In the genomic region with DNA sequence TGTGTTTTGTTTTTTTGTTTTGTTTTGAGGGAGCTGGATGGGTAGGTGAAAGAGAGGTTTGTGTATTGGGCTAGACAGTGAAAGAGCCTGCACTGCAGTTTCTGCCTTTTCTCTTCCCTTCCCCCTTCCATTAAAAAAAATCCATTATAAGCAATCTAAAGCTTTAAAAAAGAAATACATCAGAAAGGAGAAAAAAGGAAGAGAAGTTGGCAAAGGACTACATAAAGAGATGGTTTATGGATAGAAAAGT, we compare ENCODE assay signal across 10 cellular contexts. TPM values are rescaled to one million over a fixed set of nuclear protein-coding genes. Genes with fewer than 3 reads are reported as not detected.
DNase-seq lines count a peak whose midpoint lies in the region; ATAC-seq and TF ChIP-seq lines count a peak whose summit lies in the region.
"Had no signal": no experiment of that assay in that cellular context is flagged by ENCODE, and none has a peak within 500 bp of the region (broad histone marks: within the 10 kb centered on the region; RNA-seq: fewer than 3 reads in every experiment).

No MANE protein-coding gene starts in this region.

- no peak overlapping the region for H3K9ac ChIP-seq in HCT116 (ENCODE audit: low read length)

- CTCF ChIA-PET in HCT116 (lab: Charles Lee) = no interaction called here

- peaks cover 23 to 50% of the 10 kb centered on the region in 2 experiments for H3K4me1 ChIP-seq in HCT116 (ENCODE audit: control insufficient read depth in 1 of 2, insufficient read depth in 2 of 2, low read length in 2 of 2)
- peaks cover 0 to 38% (median 29%) of the 10 kb centered on the region in 4 donors for H3K4me1 ChIP-seq in sigmoid colon
- peaks cover 4% of the 10 kb centered on the region for H3K4me1 ChIP-seq in testis

- peaks cover 19% of the 10 kb centered on the region for H3K9me3 Mint-ChIP-seq in glutamatergic neuron (ENCODE audit: unreplicated experiment)

- no peak overlapping the region for H3K27ac ChIP-seq in HCT116 (ENCODE audit: low read depth, low read length)
- H3K27ac ChIP-seq in VCaP = 0 out of 2 replicates have a peak overlapping the region, but pooled peaks have one; percentile 43
- H3K27ac ChIP-seq in sigmoid colon = peak overlapping the region; percentile 73 to 84 (median 77)
- peak overlapping the region in 1 of 2 donors; percentile 83 for H3K27ac ChIP-seq in testis

- intact Hi-C loops in HCT116 (cut with micrococcal nuclease) = loop anchor here (1.0 kb wide), 1 partner anchor 102 kb away; the partner anchor contains the start of gene POLR3E
- intact Hi-C loops in sigmoid colon (cut with DNase I) = loop anchor here (1.0 kb wide), 1 partner anchor 102 kb away; the partner anchor contains the start of gene POLR3E
- intact Hi-C loops in testis (cut with DNase I; ENCODE audit: low total_unique reads) = loop anchor here (5.0 kb wide), 1 partner anchor 102 kb away; the partner anchor contains the start of gene POLR3E

- peak overlapping the region; percentile 97 for H3K27ac Mint-ChIP-seq in glutamatergic neuron (ENCODE audit: unreplicated experiment)

- H3K79me2 ChIP-seq in HCT116 (ENCODE audit: insufficient read depth, low read length) = no peaks in the 10 kb centered on the region

- DNase-seq in HCT116 (ENCODE audit: low read depth, low spot score) = no peak
- no peak for DNase-seq in glutamatergic neuron
- DNase-seq in sigmoid colon = no peak
- DNase-seq in HCEC 1CT = no peak
- DNase-seq in testis = no peak
- DNase-seq in stimulated activated CD4-positive, alpha-beta T cell treated with anti-CD3 and anti-CD28 coated beads, Interleukin-2, amount 100 ng/mL, for 24 hours = no peak

- H3K9me3 ChIP-seq in HCT116 (ENCODE audit: control insufficient read depth in 1 of 2, insufficient read depth in 1 of 2, low read depth in 1 of 2, low read length in 2 of 2) = no peaks in the 10 kb centered on the region
- H3K9me3 ChIP-seq in sigmoid colon = no peaks in the 10 kb centered on the region
- H3K9me3 ChIP-seq in testis = no peaks in the 10 kb centered on the region

- H3K36me3 Mint-ChIP-seq in glutamatergic neuron (ENCODE audit: unreplicated experiment) = peaks cover 5% of the 10 kb centered on the region

- TF ChIP-seq POLR2A in HCT116 (IDR thresholded peaks at IDR 0.05; ENCODE audit: borderline replicate concordance, extremely low read depth, insufficient read depth, insufficient read length) (no peak), sigmoid colon (IDR thresholded peaks at IDR 0.05) (no peak), testis (IDR thresholded peaks at IDR 0.05) (no peak)

- H3K4me1 Mint-ChIP-seq in glutamatergic neuron (ENCODE audit: low read depth, unreplicated experiment) = no peaks in the 10 kb centered on the region

- no peaks in the 10 kb centered on the region for H4K20me1 ChIP-seq in HCT116 (ENCODE audit: insufficient read depth)

- peak overlapping the region; percentile 87 for H3K4me3 Mint-ChIP-seq in glutamatergic neuron (ENCODE audit: unreplicated experiment)

- peaks cover 17% of the 10 kb centered on the region for H3K27me3 Mint-ChIP-seq in glutamatergic neuron (ENCODE audit: unreplicated experiment)

- TF ChIP-seq RAD21 in HCT116 (IDR thresholded peaks at IDR 0.05; ENCODE audit: low read depth) = no peak

- no peak for TF ChIP-seq CTCF in HCT116 (IDR thresholded peaks at IDR 0.05 in 2 of 3, conservative IDR thresholded peaks at IDR 0.05 in 1 of 3; ENCODE audit: borderline replicate concordance in 1 of 3, insufficient read depth in 1 of 3, low read depth in 2 of 3, low read length in 2 of 3)
- TF ChIP-seq CTCF in VCaP (conservative IDR thresholded peaks at IDR 0.05) = no peak
- TF ChIP-seq CTCF in glutamatergic neuron (IDR thresholded peaks at IDR 0.05; ENCODE audit: partially characterized antibody, unreplicated experiment) = no peak
- no peak for TF ChIP-seq CTCF in sigmoid colon (IDR thresholded peaks at IDR 0.05)
- no peak for TF ChIP-seq CTCF in testis (IDR thresholded peaks at IDR 0.05)

- RAD21 ChIA-PET in HCT116 (lab: Charles Lee; ENCODE audit: low non-redundant PET in 1 of 2, low total read pairs in 2 of 2, uncharacterized antibody in 2 of 2, unreplicated experiment in 2 of 2) = no interaction called here

- peak overlapping the region; percentile 97 for H3K4me2 ChIP-seq in HCT116 (ENCODE audit: low read length)

- TF ChIP-seq EP300 in sigmoid colon (IDR thresholded peaks at IDR 0.05) = no peak

- no peaks in the 10 kb centered on the region for H3K9me2 ChIP-seq in HCT116 (ENCODE audit: insufficient read depth)

- H3K27me3 ChIP-seq in HCT116 (ENCODE audit: insufficient read depth, low read length) = no peaks in the 10 kb centered on the region
- H3K27me3 ChIP-seq in sigmoid colon = no peaks in the 10 kb centered on the region
- H3K27me3 ChIP-seq in testis = no peaks in the 10 kb centered on the region

- no peak for ATAC-seq in HCT116
- no peak for ATAC-seq in GM21723 (IDR thresholded peaks at IDR 0.05; ENCODE audit: unreplicated experiment)

- H3K4me3 ChIP-seq in HCT116 (replicated peaks in 1 of 2; ENCODE audit: low read depth in 1 of 2, low read length in 2 of 2) (no peak overlapping the region), sigmoid colon (peak overlapping the region in 2 of 4 donors; percentile 46 to 53), testis (peak overlapping the region in 1 of 2 donors; percentile 66)

- H3K36me3 ChIP-seq in HCT116 (ENCODE audit: control insufficient read depth in 1 of 2, insufficient read depth in 2 of 2, low read length in 2 of 2) = no peaks in the 10 kb centered on the region
- no peaks in the 10 kb centered on the region for H3K36me3 ChIP-seq in sigmoid colon
- H3K36me3 ChIP-seq in testis (ENCODE audit: low read depth, missing control alignments) = no peaks in the 10 kb centered on the region

- no TSS peak for BruUV-seq in HCT116 (replicated peaks; lab: Mats Ljungman, UMichigan)

- H2AFZ ChIP-seq in HCT116 (ENCODE audit: low read depth, low read length, poor library complexity, severe bottlenecking) = no peak overlapping the region

- POLR2A ChIA-PET in HCT116 (lab: Charles Lee) = no interaction called here

TF ChIP-seq in HCT116, 20 proteins besides CTCF, POLR2A, EP300 and RAD21:
- no peak for TF ChIP-seq EZH2phosphoT487 (IDR thresholded peaks at IDR 0.05; ENCODE audit: borderline replicate concordance)
- TF ChIP-seq SP1 (IDR thresholded peaks at IDR 0.05; ENCODE audit: low read depth) = no peak
- no peak for TF ChIP-seq ATF3 (IDR thresholded peaks at IDR 0.05)
- no peak for TF ChIP-seq EGR1 (IDR thresholded peaks at IDR 0.05; ENCODE audit: low read depth)
- no peak for TF ChIP-seq FOSL1 (IDR thresholded peaks at IDR 0.05; ENCODE audit: low read depth)
- no peak for TF ChIP-seq SIN3A (IDR thresholded peaks at IDR 0.05; ENCODE audit: low read depth)
- TF ChIP-seq YY1 (IDR thresholded peaks at IDR 0.05; ENCODE audit: extremely low read depth, insufficient replicate concordance, low read depth, low read length) = no peak
- TF ChIP-seq EZH2 (IDR thresholded peaks at IDR 0.05) = no peak
- no peak for TF ChIP-seq TCF7L2 (IDR thresholded peaks at IDR 0.05; ENCODE audit: borderline replicate concordance, extremely low read depth, insufficient read depth, insufficient read length)
- no peak for TF ChIP-seq ELF1 (IDR thresholded peaks at IDR 0.05; ENCODE audit: borderline replicate concordance, low read depth)
- no peak for TF ChIP-seq CEBPB (IDR thresholded peaks at IDR 0.05; ENCODE audit: low read depth)
- TF ChIP-seq CBX3 (IDR thresholded peaks at IDR 0.05; ENCODE audit: low read depth) = no peak
- TF ChIP-seq JUND (IDR thresholded peaks at IDR 0.05) = no peak
- TF ChIP-seq, protein P1, sequence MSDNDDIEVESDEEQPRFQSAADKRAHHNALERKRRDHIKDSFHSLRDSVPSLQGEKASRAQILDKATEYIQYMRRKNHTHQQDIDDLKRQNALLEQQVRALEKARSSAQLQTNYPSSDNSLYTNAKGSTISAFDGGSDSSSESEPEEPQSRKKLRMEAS (IDR thresholded peaks at IDR 0.05) = no peak
- TF ChIP-seq ZFX (IDR thresholded peaks at IDR 0.05) = no peak
- TF ChIP-seq POLR2AphosphoS5 (IDR thresholded peaks at IDR 0.05; ENCODE audit: low read depth, low read length) = no peak
- TF ChIP-seq, protein P2, sequence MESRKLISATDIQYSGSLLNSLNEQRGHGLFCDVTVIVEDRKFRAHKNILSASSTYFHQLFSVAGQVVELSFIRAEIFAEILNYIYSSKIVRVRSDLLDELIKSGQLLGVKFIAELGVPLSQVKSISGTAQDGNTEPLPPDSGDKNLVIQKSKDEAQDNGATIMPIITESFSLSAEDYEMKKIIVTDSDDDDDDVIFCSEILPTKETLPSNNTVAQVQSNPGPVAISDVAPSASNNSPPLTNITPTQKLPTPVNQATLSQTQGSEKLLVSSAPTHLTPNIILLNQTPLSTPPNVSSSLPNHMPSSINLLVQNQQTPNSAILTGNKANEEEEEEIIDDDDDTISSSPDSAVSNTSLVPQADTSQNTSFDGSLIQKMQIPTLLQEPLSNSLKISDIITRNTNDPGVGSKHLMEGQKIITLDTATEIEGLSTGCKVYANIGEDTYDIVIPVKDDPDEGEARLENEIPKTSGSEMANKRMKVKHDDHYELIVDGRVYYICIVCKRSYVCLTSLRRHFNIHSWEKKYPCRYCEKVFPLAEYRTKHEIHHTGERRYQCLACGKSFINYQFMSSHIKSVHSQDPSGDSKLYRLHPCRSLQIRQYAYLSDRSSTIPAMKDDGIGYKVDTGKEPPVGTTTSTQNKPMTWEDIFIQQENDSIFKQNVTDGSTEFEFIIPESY (IDR thresholded peaks at IDR 0.05; ENCODE audit: extremely low read depth, insufficient replicate concordance, low read length) = no peak
- TF ChIP-seq ZNF274 (IDR thresholded peaks at IDR 0.05; ENCODE audit: low read depth, low read length) = no peak
TF ChIP-seq in HCT116: peak in this region for 0.

RNA-seq across cellular contexts. Expression of gene EEF2K, which starts 10.7 kb away (rescaled TPM):
- total RNA-seq in HCT116 (2021; ENCODE audit: unreplicated experiment) = 31.0 TPM
- 11.8 and 13.3 TPM in 2 replicates for polyA plus RNA-seq in HCT116 (2012)
- total RNA-seq in glutamatergic neuron (ENCODE audit: unreplicated experiment) = 40.2 TPM
- 10 to 100 TPM; 37.2 to 54.8 (median 44.2) TPM for total RNA-seq in sigmoid colon
- polyA plus RNA-seq in sigmoid colon = 10 to 100 TPM in 1 of 3 donors, 1 to 10 TPM in 2; 3.6 to 10.5 (median 3.7) TPM
- total RNA-seq in testis = 10 to 100 TPM; 10.2 to 11.1 TPM
- polyA plus RNA-seq in testis (ENCODE audit: insufficient read depth, low read depth, low replicate concordance) = 6.6 TPM

RNA-seq across cellular contexts. Expression of gene SDR42E2, which starts 33.1 kb away (rescaled TPM):
- total RNA-seq in HCT116 (2021; ENCODE audit: unreplicated experiment) = 0.27 TPM
- polyA plus RNA-seq in HCT116 (2012) = 0.06 and 0.10 TPM in 2 replicates
- not detected for total RNA-seq in glutamatergic neuron (ENCODE audit: unreplicated experiment)
- not detected for total RNA-seq in sigmoid colon
- polyA plus RNA-seq in sigmoid colon = under 1 TPM in 1 of 3 donors, not detected in 2; 0.04 TPM
- under 1 TPM; 0.31 TPM for total RNA-seq in testis
- 1.4 TPM for polyA plus RNA-seq in testis (ENCODE audit: insufficient read depth, low read depth, low replicate concordance)
- total RNA-seq: fibroblast of villous mesenchyme, urinary bladder had no signal
- polyA plus RNA-seq: urinary bladder had no signal
